In the genomic region with DNA sequence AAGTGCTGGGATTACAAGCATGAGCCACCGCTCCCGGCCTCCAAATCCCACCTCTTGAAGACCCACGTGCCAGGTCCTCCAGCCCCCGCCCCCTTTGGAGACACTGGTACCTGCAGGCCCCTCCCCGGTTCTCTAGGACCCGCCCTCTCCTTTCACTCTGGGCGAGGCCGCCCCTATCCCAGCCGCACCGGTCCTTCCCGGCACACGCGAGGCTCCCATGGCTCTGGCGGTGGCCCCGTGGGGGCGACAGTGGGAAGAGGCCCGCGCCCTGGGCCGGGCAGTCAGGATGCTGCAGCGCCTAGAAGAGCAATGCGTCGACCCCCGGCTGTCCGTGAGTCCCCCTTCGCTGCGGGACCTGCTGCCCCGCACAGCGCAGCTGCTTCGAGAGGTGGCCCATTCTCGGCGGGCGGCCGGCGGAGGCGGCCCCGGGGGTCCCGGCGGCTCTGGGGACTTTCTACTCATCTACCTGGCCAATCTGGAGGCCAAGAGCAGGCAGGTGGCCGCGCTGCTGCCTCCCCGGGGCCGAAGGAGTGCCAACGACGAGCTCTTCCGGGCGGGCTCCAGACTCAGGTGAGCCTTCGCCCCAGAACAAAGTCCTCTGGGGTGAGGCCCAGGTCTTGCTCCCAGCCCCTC, we compare ENCODE assay signal across 11 cellular contexts. TPM values are rescaled to one million over a fixed set of nuclear protein-coding genes. Genes with fewer than 3 reads are reported as not detected.
DNase-seq lines count a peak whose midpoint lies in the region; ATAC-seq and TF ChIP-seq lines count a peak whose summit lies in the region.
"Had no signal": no experiment of that assay in that cellular context is flagged by ENCODE, and none has a peak within 500 bp of the region (broad histone marks: within the 10 kb centered on the region; RNA-seq: fewer than 3 reads in every experiment).

A gene with protein sequence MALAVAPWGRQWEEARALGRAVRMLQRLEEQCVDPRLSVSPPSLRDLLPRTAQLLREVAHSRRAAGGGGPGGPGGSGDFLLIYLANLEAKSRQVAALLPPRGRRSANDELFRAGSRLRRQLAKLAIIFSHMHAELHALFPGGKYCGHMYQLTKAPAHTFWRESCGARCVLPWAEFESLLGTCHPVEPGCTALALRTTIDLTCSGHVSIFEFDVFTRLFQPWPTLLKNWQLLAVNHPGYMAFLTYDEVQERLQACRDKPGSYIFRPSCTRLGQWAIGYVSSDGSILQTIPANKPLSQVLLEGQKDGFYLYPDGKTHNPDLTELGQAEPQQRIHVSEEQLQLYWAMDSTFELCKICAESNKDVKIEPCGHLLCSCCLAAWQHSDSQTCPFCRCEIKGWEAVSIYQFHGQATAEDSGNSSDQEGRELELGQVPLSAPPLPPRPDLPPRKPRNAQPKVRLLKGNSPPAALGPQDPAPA (plus strand): TSS at position 176 of the 633 bp plus-strand sequence. CDS start 42 bp downstream, at position 218.

- H3K27ac ChIP-seq in PC-3 (ENCODE audit: low read length), result peak within 1 kb of the TSS; percentile 81
- no peak within 1 kb of the TSS for H3K27ac ChIP-seq in iPS-20b (ENCODE audit: low read length)

- POLR2A ChIA-PET in PC-3 (lab: Charles Lee; ENCODE audit: unreplicated experiment), result no interaction called here

- peaks cover 29% of the 10 kb centered on the region for H3K79me2 ChIP-seq in PC-3 (ENCODE audit: low read length)

- DNase-seq in NCI-H1436 (lab: John Stamatoyannopoulos, UW) (peak; percentile 33), NCI-H1436 treated with DMSO at 0.1 percent for 48 hours (lab: John Stamatoyannopoulos, UW) (no peak), PC-3 (peak; percentile 88), NCI-H446 (lab: John Stamatoyannopoulos, UW) (no peak)
- DNase-seq in stimulated activated naive CD8-positive, alpha-beta T cell treated with anti-CD3 and anti-CD28 coated beads, Interleukin-15, Interleukin-2, amounts not matched to agents 100 U/mL and 50 U/mL, for 24 hours, result no peak
- no peak for DNase-seq in activated T-helper 1 cell treated with anti-CD3 and anti-CD28 coated beads, Interleukin-12 subunit alpha, Interleukin-12 subunit beta, Interleukin-2, Interleukin-4 antibody, amounts not matched to agents 30 ng/mL and 10 ng/mL and 1 ng/mL, durations not matched to agents 14 hours and 24 hours and 36 hours (ENCODE audit: low spot score)

- peaks cover 3% of the 10 kb centered on the region for H3K27me3 Mint-ChIP-seq in activated T-helper 1 cell treated with anti-CD3 and anti-CD28 coated beads, Interleukin-12 subunit alpha, Interleukin-12 subunit beta, Interleukin-2, Interleukin-4 antibody, amounts not matched to agents 30 ng/mL and 10 ng/mL and 1 ng/mL, durations not matched to agents 14 hours and 24 hours and 36 hours (ENCODE audit: insufficient read depth)
- H3K27me3 Mint-ChIP-seq: activated naive CD4-positive, alpha-beta T cell treated with anti-CD3 and anti-CD28 coated beads, Interleukin-2, amount 50 U/mL, for 24 hours had no signal

- H3K9ac ChIP-seq in PC-3 (ENCODE audit: low read length), result peak within 1 kb of the TSS; percentile 80
- peak within 1 kb of the TSS; percentile 56; the same call in 1 of the 2 replicates for H3K9ac ChIP-seq in iPS-20b (ENCODE audit: low read depth, low read length)

- no peaks in the 10 kb centered on the region for H3K9me3 Mint-ChIP-seq in activated T-helper 1 cell treated with anti-CD3 and anti-CD28 coated beads, Interleukin-12 subunit alpha, Interleukin-12 subunit beta, Interleukin-2, Interleukin-4 antibody, amounts not matched to agents 30 ng/mL and 10 ng/mL and 1 ng/mL, durations not matched to agents 14 hours and 24 hours and 36 hours
- H3K9me3 Mint-ChIP-seq: activated naive CD4-positive, alpha-beta T cell treated with anti-CD3 and anti-CD28 coated beads, Interleukin-2, amount 50 U/mL, for 24 hours had no signal

- H3K4me1 Mint-ChIP-seq in activated T-helper 1 cell treated with anti-CD3 and anti-CD28 coated beads, Interleukin-12 subunit alpha, Interleukin-12 subunit beta, Interleukin-2, Interleukin-4 antibody, amounts not matched to agents 30 ng/mL and 10 ng/mL and 1 ng/mL, durations not matched to agents 14 hours and 24 hours and 36 hours (ENCODE audit: low read depth), result no peaks in the 10 kb centered on the region
- H3K4me1 Mint-ChIP-seq: activated naive CD4-positive, alpha-beta T cell treated with anti-CD3 and anti-CD28 coated beads, Interleukin-2, amount 50 U/mL, for 24 hours had no signal

- H3K27ac Mint-ChIP-seq in activated T-helper 1 cell treated with anti-CD3 and anti-CD28 coated beads, Interleukin-12 subunit alpha, Interleukin-12 subunit beta, Interleukin-2, Interleukin-4 antibody, amounts not matched to agents 30 ng/mL and 10 ng/mL and 1 ng/mL, durations not matched to agents 14 hours and 24 hours and 36 hours, result no peak within 1 kb of the TSS
- H3K27ac Mint-ChIP-seq: activated naive CD4-positive, alpha-beta T cell treated with anti-CD3 and anti-CD28 coated beads, Interleukin-2, amount 50 U/mL, for 24 hours had no signal

- H3K36me3 ChIP-seq in PC-3 (ENCODE audit: low read depth, low read length) (no peaks in the 10 kb centered on the region), iPS-20b (ENCODE audit: insufficient read depth, low read depth, low read length) (no peaks in the 10 kb centered on the region)

- H3K9me3 ChIP-seq in PC-3 (ENCODE audit: low read length) (no peaks in the 10 kb centered on the region), iPS-20b (ENCODE audit: insufficient read depth, low read depth, low read length) (no peaks in the 10 kb centered on the region)

- H2AFZ ChIP-seq in PC-3 (ENCODE audit: low read length), result peak within 1 kb of the TSS; percentile 73

- CTCF ChIA-PET in PC-3 (lab: Charles Lee), result interaction anchor here (0.6 kb wide), 1 partner anchor 1031 kb away, joined by 3 read pairs; no protein-coding TSS in a partner anchor

- no peaks in the 10 kb centered on the region for H3K36me3 Mint-ChIP-seq in activated T-helper 1 cell treated with anti-CD3 and anti-CD28 coated beads, Interleukin-12 subunit alpha, Interleukin-12 subunit beta, Interleukin-2, Interleukin-4 antibody, amounts not matched to agents 30 ng/mL and 10 ng/mL and 1 ng/mL, durations not matched to agents 14 hours and 24 hours and 36 hours (ENCODE audit: low read depth)
- H3K36me3 Mint-ChIP-seq: activated naive CD4-positive, alpha-beta T cell treated with anti-CD3 and anti-CD28 coated beads, Interleukin-2, amount 50 U/mL, for 24 hours had no signal

- no peaks in the 10 kb centered on the region for H3K27me3 ChIP-seq in PC-3 (ENCODE audit: low read length)
- H3K27me3 ChIP-seq in iPS-20b (ENCODE audit: insufficient read depth, low read length), result peaks cover 4% of the 10 kb centered on the region; the same call in 1 of the 2 replicates

- H3F3A ChIP-seq in PC-3 (ENCODE audit: low read length, unreplicated experiment), result no peaks in the 10 kb centered on the region

- BruUV-seq in PC-3 (replicated peaks; lab: Mats Ljungman, UMichigan), result no TSS peak

- ATAC-seq in PC-3, result peak; percentile 76
- ATAC-seq in stimulated activated naive CD8-positive, alpha-beta T cell treated with anti-CD3 and anti-CD28 coated beads, Interleukin-15, Interleukin-2, amounts not matched to agents 100 U/mL and 50 U/mL, for 24 hours, result peak; percentile 22
- ATAC-seq in GM19455 (IDR thresholded peaks at IDR 0.05; ENCODE audit: unreplicated experiment), result no peak

- intact Hi-C loops in PC-3 (cut with micrococcal nuclease), result no loop called here
- intact Hi-C loops in activated T-helper 1 cell treated with anti-CD3 and anti-CD28 coated beads, Interleukin-12 subunit alpha, Interleukin-12 subunit beta, Interleukin-2, Interleukin-4 antibody, amounts not matched to agents 30 ng/mL and 10 ng/mL and 1 ng/mL, durations not matched to agents 14 hours and 24 hours and 36 hours (cut with micrococcal nuclease), result no loop called here

- peak within 1 kb of the TSS; percentile 78 for H3K4me3 ChIP-seq in PC-3 (ENCODE audit: low read length)
- H3K4me3 ChIP-seq in iPS-20b (ENCODE audit: low read length), result peak within 1 kb of the TSS; percentile 72

- no peaks in the 10 kb centered on the region for H3K9me2 ChIP-seq in PC-3 (replicated peaks; ENCODE audit: low read length)

- H3K4me1 ChIP-seq in PC-3 (ENCODE audit: insufficient read depth, low read length) (peaks cover 41% of the 10 kb centered on the region), iPS-20b (ENCODE audit: insufficient read depth, low read length) (no peaks in the 10 kb centered on the region)

- no peak within 1 kb of the TSS for H3K4me3 Mint-ChIP-seq in activated T-helper 1 cell treated with anti-CD3 and anti-CD28 coated beads, Interleukin-12 subunit alpha, Interleukin-12 subunit beta, Interleukin-2, Interleukin-4 antibody, amounts not matched to agents 30 ng/mL and 10 ng/mL and 1 ng/mL, durations not matched to agents 14 hours and 24 hours and 36 hours
- H3K4me3 Mint-ChIP-seq: activated naive CD4-positive, alpha-beta T cell treated with anti-CD3 and anti-CD28 coated beads, Interleukin-2, amount 50 U/mL, for 24 hours had no signal

- H3K4me2 ChIP-seq in PC-3 (ENCODE audit: low read length), result peak within 1 kb of the TSS; percentile 87

- H4K20me1 ChIP-seq in PC-3 (ENCODE audit: low read length), result no peaks in the 10 kb centered on the region

- TF ChIP-seq CTCF in PC-3 (conservative IDR thresholded peaks at IDR 0.05; ENCODE audit: low read depth, low read length), result peak; percentile 42; the same call in 1 of the 2 replicates

RNA-seq across cellular contexts. Expression of the gene that starts here (rescaled TPM):
- total RNA-seq in PC-3 (2014; rRNA removed), result 25.4 and 26.4 TPM in 2 replicates
- total RNA-seq in activated T-helper 1 cell treated with anti-CD3 and anti-CD28 coated beads, Interleukin-12 subunit alpha, Interleukin-12 subunit beta, Interleukin-2, Interleukin-4 antibody, amounts not matched to agents 30 ng/mL and 10 ng/mL and 1 ng/mL, durations not matched to agents 14 hours and 24 hours and 36 hours, result not detected in 2 replicates
- total RNA-seq: glomerular endothelial cell, SK-MEL-5 had no signal

Comparison
In these comparisons a context has a peak if more than half of its experiments do, and no peak if none do; other contexts are left out.
1. RNA of the gene that starts here (total RNA-seq): 25.4 to 26.4 TPM in PC-3; not detected in activated T-helper 1 cell treated with anti-CD3 and anti-CD28 coated beads, Interleukin-12 subunit alpha, Interleukin-12 subunit beta, Interleukin-2, Interleukin-4 antibody, amounts not matched to agents 30 ng/mL and 10 ng/mL and 1 ng/mL, durations not matched to agents 14 hours and 24 hours and 36 hours; every median in the first group is over 10 times any median in the second.
2. DNase-seq: peak in NCI-H1436 (single experiment) and PC-3 (single experiment); none in NCI-H1436 treated with DMSO at 0.1 percent for 48 hours (single experiment), stimulated activated naive CD8-positive, alpha-beta T cell treated with anti-CD3 and anti-CD28 coated beads, Interleukin-15, Interleukin-2, amounts not matched to agents 100 U/mL and 50 U/mL, for 24 hours (single experiment), activated T-helper 1 cell treated with anti-CD3 and anti-CD28 coated beads, Interleukin-12 subunit alpha, Interleukin-12 subunit beta, Interleukin-2, Interleukin-4 antibody, amounts not matched to agents 30 ng/mL and 10 ng/mL and 1 ng/mL, durations not matched to agents 14 hours and 24 hours and 36 hours (single experiment) and NCI-H446 (0 of 2).